Comparison of ENCODE assay signal across 8 cellular contexts in the genomic region with DNA sequence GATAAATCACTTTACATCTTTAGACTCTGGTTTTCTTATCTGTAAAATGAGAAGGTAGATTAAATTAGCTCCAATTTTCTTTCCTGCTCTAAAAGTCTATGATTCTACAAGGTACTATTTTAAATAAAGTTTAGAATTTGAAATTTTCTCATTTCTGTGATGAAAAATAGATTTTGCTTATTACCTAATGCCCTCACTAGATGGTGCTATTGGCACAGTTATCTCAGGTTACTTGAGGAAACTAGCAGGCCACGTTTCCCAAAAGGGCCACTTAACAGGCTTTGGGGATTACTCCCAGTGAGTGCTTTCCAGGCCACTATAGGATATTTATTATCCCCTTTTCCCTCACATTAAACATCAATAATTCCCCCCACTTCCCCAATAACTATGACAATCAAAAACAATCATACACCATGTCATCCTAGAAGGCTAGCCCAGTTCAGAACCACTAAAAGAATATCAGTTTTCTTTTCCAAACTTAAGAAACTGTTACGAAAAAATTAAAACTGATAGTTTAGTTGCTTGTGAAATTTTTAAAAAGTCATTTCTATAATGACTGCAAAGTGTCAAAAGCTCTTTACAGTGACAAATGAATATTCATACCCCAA. TPM values are rescaled to one million over a fixed set of nuclear protein-coding genes. Genes with fewer than 3 reads are reported as not detected.
A peak's percentile ranks its signal among the peaks of the same experiment; 100 is the strongest.
DNase-seq lines count a peak whose midpoint lies in the region; ATAC-seq lines count a peak whose summit lies in the region.

No MANE protein-coding gene starts in this region.

- no peaks in the 10 kb centered on the region for H3K27me3 ChIP-seq in SJCRH30

- DNase-seq in ACHN: peak; percentile 70
- peak; percentile 17 for DNase-seq in GM04503 (ENCODE audit: low read depth)
- peak; percentile 67 for DNase-seq in NAMALWA (ENCODE audit: low spot score)
- peak; percentile 71 to 90 for DNase-seq in SJCRH30
- peak; percentile 55 for DNase-seq in cerebellum (ENCODE audit: low spot score)
- DNase-seq in kidney glomerular epithelial cell (lab: John Stamatoyannopoulos, UW): peak; percentile 39
- DNase-seq in stromal cell of bone marrow (ENCODE audit: low read depth): peak; percentile 65

- H3K36me3 ChIP-seq in SJCRH30: no peaks in the 10 kb centered on the region

- H3K27ac ChIP-seq in SJCRH30: no peak overlapping the region

- in situ Hi-C loops in ACHN (cut with HindIII; ENCODE audit: low pct_ligation_motif_present, low pct_unique_long_range_greater_than_20kb, low sequenced_read_pairs): no loop called here

- H3K4me3 ChIP-seq in SJCRH30: no peak overlapping the region

- H3K4me1 ChIP-seq in SJCRH30: no peaks in the 10 kb centered on the region

- H3K9me3 ChIP-seq in SJCRH30 (replicated peaks): no peaks in the 10 kb centered on the region

- ATAC-seq in GM19452 (IDR thresholded peaks at IDR 0.05; ENCODE audit: unreplicated experiment): no peak

RNA-seq across cellular contexts. Expression of a gene that starts 30.6 kb away (rescaled TPM):
- 26.8 and 27.0 TPM in 2 replicates for total RNA-seq in SJCRH30 (2014; rRNA removed; shearing (Covaris generic))
- 25.0 TPM for total RNA-seq in cerebellum

Comparison
In these comparisons a context has a peak if more than half of its experiments do, and no peak if none do; other contexts are left out.
1. DNase-seq: peak in every context shown above with its lines; median percentile 80 in SJCRH30; 70 in ACHN; 67 in NAMALWA; 65 in stromal cell of bone marrow; 55 in cerebellum; 39 in kidney glomerular epithelial cell; 17 in GM04503.